ENCODE assay signal across 9 cellular contexts in genomic region chr2:230986520-230987136, GRCh38. TPM values are rescaled to one million over a fixed set of nuclear protein-coding genes. Genes with fewer than 3 reads are reported as not detected.
DNase-seq lines count a peak whose midpoint lies in the region; FAIRE-seq and TF ChIP-seq lines count a peak whose summit lies in the region.
"Had no signal": no experiment of that assay in that cellular context is flagged by ENCODE, and none has a peak within 500 bp of the region (broad histone marks: within the 10 kb centered on the region; RNA-seq: fewer than 3 reads in every experiment).

No MANE protein-coding gene starts in this region.

- CTCF ChIA-PET in SK-N-SH (lab: Yijun Ruan, JAX) = interaction anchor here (0.6 to 8.0 kb wide), 62 partner anchors 8 to 1015 kb away, joined by 3 to 171 read pairs (median 8); partner anchors contain the start of genes ITM2C and SPATA3

- peak overlapping the region; percentile 66 for H2AFZ ChIP-seq in SK-N-SH (ENCODE audit: low read depth)

- no peak for TF ChIP-seq CTCF in SK-N-SH (IDR thresholded peaks at IDR 0.05)
- TF ChIP-seq CTCF in left ventricle myocardium inferior (IDR thresholded peaks at IDR 0.05; ENCODE audit: borderline replicate concordance) = no peak
- no peak for TF ChIP-seq CTCF in GM10266 (IDR thresholded peaks at IDR 0.05; ENCODE audit: control insufficient read depth, insufficient read depth, low read depth, missing control alignments)

- H3K9ac ChIP-seq in SK-N-SH (no peak overlapping the region), skeletal muscle satellite cell (ENCODE audit: low read depth, low read length) (no peak overlapping the region)

- peaks cover 0 to 5% of the 10 kb centered on the region in 2 experiments; a peak in 1 of 4 replicates for H3K4me1 ChIP-seq in SK-N-SH (ENCODE audit: control insufficient read depth in 1 of 2, insufficient read depth in 2 of 2, low read depth in 1 of 2, low read length in 1 of 2)
- H3K4me1 ChIP-seq in left ventricle myocardium inferior = peaks cover 4% of the 10 kb centered on the region
- H3K4me1 ChIP-seq in skeletal muscle satellite cell (ENCODE audit: control insufficient read depth, insufficient read depth, low read length) = peaks cover 4% of the 10 kb centered on the region

- in situ Hi-C loops in ACHN (cut with HindIII; ENCODE audit: low pct_ligation_motif_present, low pct_unique_long_range_greater_than_20kb, low sequenced_read_pairs) = no loop called here

- TF ChIP-seq RAD21 in SK-N-SH (IDR thresholded peaks at IDR 0.05; ENCODE audit: low read length) = no peak

- DNase-seq in GM12892 (ENCODE audit: insufficient read length) (no peak), SK-N-SH (no peak), left ventricle myocardium inferior (no peak), cerebellar cortex (ENCODE audit: low spot score) (no peak), NCI-H1694 treated with DMSO at 0.1 percent for 48 hours (lab: John Stamatoyannopoulos, UW) (no peak), GM10266 (ENCODE audit: extremely low spot score) (no peak), ACHN (no peak)

- intact Hi-C loops in left ventricle myocardium inferior (cut with micrococcal nuclease) = loop anchor here (5.0 kb wide), 2 partner anchors 84 to 159 kb away; no protein-coding TSS in a partner anchor

- H3K9me3 ChIP-seq in SK-N-SH (no peaks in the 10 kb centered on the region), left ventricle myocardium inferior (replicated peaks) (no peaks in the 10 kb centered on the region), skeletal muscle satellite cell (replicated peaks; ENCODE audit: low read length) (no peaks in the 10 kb centered on the region)

- H3K79me2 ChIP-seq in SK-N-SH (ENCODE audit: insufficient read depth) = no peaks in the 10 kb centered on the region

- H3F3A ChIP-seq in SK-N-SH (replicated peaks; ENCODE audit: insufficient read depth) = no peaks in the 10 kb centered on the region

- TF ChIP-seq POLR2A in GM12892 (IDR thresholded peaks at IDR 0.05; ENCODE audit: low read depth, low read length) = peak; percentile 36

- TF ChIP-seq EP300 in SK-N-SH (IDR thresholded peaks at IDR 0.05; ENCODE audit: borderline replicate concordance in 1 of 2, low read depth in 1 of 2, low read length in 1 of 2) = no peak

- peak; percentile 93 for FAIRE-seq in GM12892 (lab: Jason Lieb, UNC)

- 85% methylated on average over 13 of the region's 15 CpGs for WGBS in SK-N-SH (ENCODE audit: low lambda C conversion rate)

- no peaks in the 10 kb centered on the region for H3K9me2 ChIP-seq in SK-N-SH

- H3K27ac ChIP-seq in SK-N-SH (ENCODE audit: low read depth in 2 of 2, low read length in 1 of 2) = no peak overlapping the region
- H3K27ac ChIP-seq in left ventricle myocardium inferior (replicated peaks) = no peak overlapping the region
- H3K27ac ChIP-seq: epithelial cell of prostate had no signal

- H3K27me3 ChIP-seq in SK-N-SH (ENCODE audit: insufficient read depth) = peaks cover 3% of the 10 kb centered on the region; the same call in 1 of the 2 replicates
- H3K27me3 ChIP-seq in left ventricle myocardium inferior (ENCODE audit: low read depth) = peaks cover 48% of the 10 kb centered on the region
- peaks cover 40% of the 10 kb centered on the region for H3K27me3 ChIP-seq in skeletal muscle satellite cell (ENCODE audit: control insufficient read depth, insufficient read depth, low read length)

- H3K4me3 ChIP-seq in SK-N-SH (ENCODE audit: low read depth in 2 of 2, low read length in 1 of 2) = peak overlapping the region; percentile 50 to 63
- peak overlapping the region; percentile 57 for H3K4me3 ChIP-seq in left ventricle myocardium inferior
- H3K4me3 ChIP-seq in skeletal muscle satellite cell (ENCODE audit: low read length) = peak overlapping the region; percentile 73

- POLR2A ChIA-PET in SK-N-SH (lab: Yijun Ruan, JAX) = interaction anchor here (1.0 kb wide), 1 partner anchor 116 kb away, joined by 3 read pairs; no protein-coding TSS in a partner anchor

- H3K36me3 ChIP-seq in SK-N-SH (replicated peaks in 1 of 2; ENCODE audit: control insufficient read depth in 1 of 2, insufficient read depth in 2 of 2, low read length in 1 of 2) = no peaks in the 10 kb centered on the region
- no peaks in the 10 kb centered on the region for H3K36me3 ChIP-seq in left ventricle myocardium inferior
- no peaks in the 10 kb centered on the region for H3K36me3 ChIP-seq in skeletal muscle satellite cell (ENCODE audit: insufficient read depth, low read length)

- H3K4me2 ChIP-seq in SK-N-SH = peak overlapping the region; percentile 81
- H3K4me2 ChIP-seq in skeletal muscle satellite cell (ENCODE audit: low read length) = peak overlapping the region; percentile 94

- no peaks in the 10 kb centered on the region for H4K20me1 ChIP-seq in SK-N-SH (ENCODE audit: insufficient read depth)

TF ChIP-seq in SK-N-SH, 30 proteins besides CTCF, POLR2A, EP300 and RAD21:
- TF ChIP-seq ELF1 (IDR thresholded peaks at IDR 0.05) (no peak), NRF1 (IDR thresholded peaks at IDR 0.05; ENCODE audit: low read depth, low read length) (no peak), TCF12 (IDR thresholded peaks at IDR 0.05) (no peak), FOXJ3 (CRISPR knock-in tag; IDR thresholded peaks at IDR 0.05) (no peak), GABPA (IDR thresholded peaks at IDR 0.05; ENCODE audit: low read depth) (no peak), TEAD4 (IDR thresholded peaks at IDR 0.05; ENCODE audit: borderline replicate concordance, insufficient read depth) (no peak), TAF1 (IDR thresholded peaks at IDR 0.05; ENCODE audit: borderline replicate concordance, low read depth, low read length) (no peak), USF1 (IDR thresholded peaks at IDR 0.05; ENCODE audit: borderline replicate concordance, low read depth) (no peak), MXI1 (IDR thresholded peaks at IDR 0.05; ENCODE audit: low read depth, low read length) (no peak), FOSL2 (IDR thresholded peaks at IDR 0.05; ENCODE audit: borderline replicate concordance, low read depth) (no peak), YY1 (IDR thresholded peaks at IDR 0.05; ENCODE audit: low read depth) (no peak), MEF2A (IDR thresholded peaks at IDR 0.05; ENCODE audit: borderline replicate concordance, low read depth) (no peak), FOXM1 (IDR thresholded peaks at IDR 0.05; ENCODE audit: low read depth) (no peak), RXRA (IDR thresholded peaks at IDR 0.05; ENCODE audit: borderline replicate concordance, low read depth) (no peak), EZH2phosphoT487 (IDR thresholded peaks at IDR 0.05; ENCODE audit: borderline replicate concordance, low read depth) (no peak), RFX5 (IDR thresholded peaks at IDR 0.05; ENCODE audit: low read length) (no peak)
- TF ChIP-seq, protein P1, sequence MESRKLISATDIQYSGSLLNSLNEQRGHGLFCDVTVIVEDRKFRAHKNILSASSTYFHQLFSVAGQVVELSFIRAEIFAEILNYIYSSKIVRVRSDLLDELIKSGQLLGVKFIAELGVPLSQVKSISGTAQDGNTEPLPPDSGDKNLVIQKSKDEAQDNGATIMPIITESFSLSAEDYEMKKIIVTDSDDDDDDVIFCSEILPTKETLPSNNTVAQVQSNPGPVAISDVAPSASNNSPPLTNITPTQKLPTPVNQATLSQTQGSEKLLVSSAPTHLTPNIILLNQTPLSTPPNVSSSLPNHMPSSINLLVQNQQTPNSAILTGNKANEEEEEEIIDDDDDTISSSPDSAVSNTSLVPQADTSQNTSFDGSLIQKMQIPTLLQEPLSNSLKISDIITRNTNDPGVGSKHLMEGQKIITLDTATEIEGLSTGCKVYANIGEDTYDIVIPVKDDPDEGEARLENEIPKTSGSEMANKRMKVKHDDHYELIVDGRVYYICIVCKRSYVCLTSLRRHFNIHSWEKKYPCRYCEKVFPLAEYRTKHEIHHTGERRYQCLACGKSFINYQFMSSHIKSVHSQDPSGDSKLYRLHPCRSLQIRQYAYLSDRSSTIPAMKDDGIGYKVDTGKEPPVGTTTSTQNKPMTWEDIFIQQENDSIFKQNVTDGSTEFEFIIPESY (IDR thresholded peaks at IDR 0.05; ENCODE audit: borderline replicate concordance, low read depth) = no peak
- TF ChIP-seq, protein P2, sequence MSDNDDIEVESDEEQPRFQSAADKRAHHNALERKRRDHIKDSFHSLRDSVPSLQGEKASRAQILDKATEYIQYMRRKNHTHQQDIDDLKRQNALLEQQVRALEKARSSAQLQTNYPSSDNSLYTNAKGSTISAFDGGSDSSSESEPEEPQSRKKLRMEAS (IDR thresholded peaks at IDR 0.05; ENCODE audit: low read depth) = no peak

RNA-seq across cellular contexts. Expression of gene SPATA3, which starts 9.3 kb away (rescaled TPM):
- polyA plus RNA-seq in GM12892 (2012; ENCODE audit: missing spikeins) = not detected
- not detected in 2 replicates for polyA plus RNA-seq in SK-N-SH (2012; rRNA removed)
- polyA plus RNA-seq in SK-N-SH (2012; cell fraction: cytosol; rRNA removed) = not detected in 2 replicates
- not detected in 2 replicates for polyA plus RNA-seq in SK-N-SH (2012; cell fraction: nucleus; rRNA removed)
- not detected for total RNA-seq in left ventricle myocardium inferior
- not detected in 2 replicates for total RNA-seq in skeletal muscle satellite cell (2012; rRNA removed)

RNA-seq across cellular contexts. Expression of gene C2orf72, which starts 50.7 kb away (rescaled TPM):
- 0.36 TPM for polyA plus RNA-seq in GM12892 (2012; ENCODE audit: missing spikeins)
- polyA plus RNA-seq in SK-N-SH (2012; rRNA removed) = 0.32 and 0.35 TPM in 2 replicates
- polyA plus RNA-seq in SK-N-SH (2012; cell fraction: cytosol; rRNA removed) = 0.35 and 0.52 TPM in 2 replicates
- polyA plus RNA-seq in SK-N-SH (2012; cell fraction: nucleus; rRNA removed) = 0.31 and 0.59 TPM in 2 replicates
- 0.05 TPM for total RNA-seq in left ventricle myocardium inferior
- 0.51 and 0.66 TPM in 2 replicates for total RNA-seq in skeletal muscle satellite cell (2012; rRNA removed)
